In genomic region chr11:114400222-114400973, GRCh38 we compare ENCODE assay signal across 8 cellular contexts. TPM values are rescaled to one million over a fixed set of nuclear protein-coding genes. Genes with fewer than 3 reads are reported as not detected.
A peak's percentile ranks its signal among the peaks of the same experiment; 100 is the strongest.
DNase-seq lines count a peak whose midpoint lies in the region; ATAC-seq and TF ChIP-seq lines count a peak whose summit lies in the region.

C11orf71 (minus strand) TSS chr11:114400511; CDS start chr11:114400331, 180 bp downstream.
A gene with protein sequence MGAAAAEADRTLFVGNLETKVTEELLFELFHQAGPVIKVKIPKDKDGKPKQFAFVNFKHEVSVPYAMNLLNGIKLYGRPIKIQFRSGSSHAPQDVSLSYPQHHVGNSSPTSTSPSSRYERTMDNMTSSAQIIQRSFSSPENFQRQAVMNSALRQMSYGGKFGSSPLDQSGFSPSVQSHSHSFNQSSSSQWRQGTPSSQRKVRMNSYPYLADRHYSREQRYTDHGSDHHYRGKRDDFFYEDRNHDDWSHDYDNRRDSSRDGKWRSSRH (plus strand): TSS chr11:114400666. CDS start chr11:114400672, 6 bp downstream.

- H3K79me2 ChIP-seq in mesendoderm (ENCODE audit: control insufficient read depth, insufficient read depth, low read length) = peaks cover 30% of the 10 kb centered on the region

- no peak within 1 kb of the TSS for H4K5ac ChIP-seq in mesendoderm (ENCODE audit: low read length)

- WGBS in mesendoderm (ENCODE audit: extremely low coverage, insufficient coverage, low lambda C conversion rate) = no CpG with 5 or more reads among the region's 69 CpGs

- H3K23ac ChIP-seq in mesendoderm (ENCODE audit: low read length) = peak within 1 kb of the TSS; percentile 94

- H3K9me3 Mint-ChIP-seq in activated CD8-positive, alpha-beta memory T cell treated with anti-CD3 and anti-CD28 coated beads, Interleukin-2, amount 10 ng/mL, durations not matched to agents 7 days and 5 days (ENCODE audit: low read depth) = no peaks in the 10 kb centered on the region

- H2AK5ac ChIP-seq in mesendoderm (ENCODE audit: low read length) = no peak within 1 kb of the TSS

- peaks cover 43% of the 10 kb centered on the region for H3K36me3 Mint-ChIP-seq in activated CD8-positive, alpha-beta memory T cell treated with anti-CD3 and anti-CD28 coated beads, Interleukin-2, amount 10 ng/mL, durations not matched to agents 7 days and 5 days

- peaks cover 4% of the 10 kb centered on the region for H3K79me1 ChIP-seq in mesendoderm (ENCODE audit: low read length)

- H3K27me3 ChIP-seq in endocrine pancreas (ENCODE audit: control insufficient read depth, insufficient read depth, low read length) (no peaks in the 10 kb centered on the region), mesendoderm (ENCODE audit: insufficient read depth, low read length, poor library complexity) (no peaks in the 10 kb centered on the region)

- ATAC-seq in activated CD8-positive, alpha-beta memory T cell treated with anti-CD3 and anti-CD28 coated beads, Interleukin-2, amount 10 ng/mL, durations not matched to agents 7 days and 5 days = peak; percentile 92

- DNase-seq in COR-L47 (lab: John Stamatoyannopoulos, UW) (peak; percentile 97), GM20000 (ENCODE audit: low spot score) (peak; percentile 90), HT-29 (ENCODE audit: low spot score) (peak; percentile 99), NOMO-1 (lab: John Stamatoyannopoulos, UW; ENCODE audit: unreplicated experiment in 2 of 2) (peak; percentile 92 to 93), mesendoderm (peak; percentile 99)
- peak; percentile 99 for DNase-seq in activated CD8-positive, alpha-beta memory T cell treated with anti-CD3 and anti-CD28 coated beads, Interleukin-2, amount 10 ng/mL, durations not matched to agents 7 days and 5 days
- DNase-seq in stimulated activated CD8-positive, alpha-beta memory T cell treated with anti-CD3 and anti-CD28 coated beads, Interleukin-15, amount 100 ng/mL, for 1 hour (ENCODE audit: low read depth) = peak; percentile 95

- peak within 1 kb of the TSS; percentile 74 for H3K4me2 ChIP-seq in mesendoderm (ENCODE audit: low read length)

- H3K4me1 ChIP-seq in endocrine pancreas (ENCODE audit: control insufficient read depth, insufficient read depth, low read length) = peaks cover 23% of the 10 kb centered on the region
- H3K4me1 ChIP-seq in mesendoderm (ENCODE audit: control insufficient read depth, low read depth, low read length) = peaks cover 2% of the 10 kb centered on the region

- H3K27ac Mint-ChIP-seq in activated CD8-positive, alpha-beta memory T cell treated with anti-CD3 and anti-CD28 coated beads, Interleukin-2, amount 10 ng/mL, durations not matched to agents 7 days and 5 days = peak within 1 kb of the TSS; percentile 99

- H3K9ac ChIP-seq in endocrine pancreas (ENCODE audit: control insufficient read depth, insufficient read depth, low read length) (peak within 1 kb of the TSS; percentile 99), mesendoderm (ENCODE audit: low read length) (peak within 1 kb of the TSS; percentile 92)

- peak within 1 kb of the TSS; percentile 98 for H3K18ac ChIP-seq in mesendoderm (ENCODE audit: low read length)

- H4K8ac ChIP-seq in mesendoderm (ENCODE audit: low read depth, low read length) = peak within 1 kb of the TSS; percentile 98

- H2BK5ac ChIP-seq in mesendoderm (ENCODE audit: low read length) = peak within 1 kb of the TSS; percentile 89

- H3K9me3 ChIP-seq in endocrine pancreas (ENCODE audit: control insufficient read depth, low read length) = no peaks in the 10 kb centered on the region

- peaks cover 44% of the 10 kb centered on the region for H3K4me1 Mint-ChIP-seq in activated CD8-positive, alpha-beta memory T cell treated with anti-CD3 and anti-CD28 coated beads, Interleukin-2, amount 10 ng/mL, durations not matched to agents 7 days and 5 days

- H3K36me3 ChIP-seq in endocrine pancreas (ENCODE audit: control insufficient read depth, insufficient read depth, low read length) (no peaks in the 10 kb centered on the region), mesendoderm (ENCODE audit: control insufficient read depth, insufficient read depth, low read length) (no peaks in the 10 kb centered on the region)

- peak within 1 kb of the TSS; percentile 96 for H3K56ac ChIP-seq in mesendoderm (ENCODE audit: low read length)

- CTCF ChIA-PET in activated CD8-positive, alpha-beta memory T cell treated with anti-CD3 and anti-CD28 coated beads, Interleukin-2, amount 10 ng/mL, durations not matched to agents 7 days and 5 days (lab: Charles Lee) = interaction anchor here (1.0 kb wide), 1 partner anchor 39 kb away, joined by 4 read pairs; the partner anchor contains the start of gene REXO2

- H2BK15ac ChIP-seq in mesendoderm (replicated peaks; ENCODE audit: low read depth) = no peak within 1 kb of the TSS

- peak within 1 kb of the TSS; percentile 94 for H3K4me3 Mint-ChIP-seq in activated CD8-positive, alpha-beta memory T cell treated with anti-CD3 and anti-CD28 coated beads, Interleukin-2, amount 10 ng/mL, durations not matched to agents 7 days and 5 days

- no peak for TF ChIP-seq CTCF in GM20000 (IDR thresholded peaks at IDR 0.05; ENCODE audit: extremely low read depth, missing control alignments)

- H3K27ac ChIP-seq in mesendoderm (ENCODE audit: low read depth, low read length) = peak within 1 kb of the TSS; percentile 95

- H2BK120ac ChIP-seq in mesendoderm (ENCODE audit: low read depth, low read length) = peak within 1 kb of the TSS; percentile 56

- H3K4ac ChIP-seq in mesendoderm (ENCODE audit: low read depth, low read length) = peak within 1 kb of the TSS; percentile 85

- peak within 1 kb of the TSS; percentile 100 for H3K4me3 ChIP-seq in endocrine pancreas (ENCODE audit: control insufficient read depth, insufficient read depth, low read length)
- H3K4me3 ChIP-seq in mesendoderm (ENCODE audit: low read length) = peak within 1 kb of the TSS; percentile 77

- H3K27me3 Mint-ChIP-seq in activated CD8-positive, alpha-beta memory T cell treated with anti-CD3 and anti-CD28 coated beads, Interleukin-2, amount 10 ng/mL, durations not matched to agents 7 days and 5 days = no peaks in the 10 kb centered on the region

RNA-seq across cellular contexts. Expression of gene C11orf71, which starts in this region (rescaled TPM):
- total RNA-seq in HT-29 (2014; rRNA removed; shearing (Covaris generic)) = 6.3 and 12.9 TPM in 2 replicates
- 10 to 100 TPM in 1 of 2 experiments, 1 to 10 TPM in 1; 5.3 to 14.0 TPM for total RNA-seq in activated CD8-positive, alpha-beta memory T cell treated with anti-CD3 and anti-CD28 coated beads, Interleukin-2, amount 10 ng/mL, durations not matched to agents 7 days and 5 days
- polyA plus RNA-seq in mesendoderm (2013, experiment 1 of 2) = 3.5 TPM
- 3.6 TPM for polyA plus RNA-seq in mesendoderm (2013, experiment 2 of 2)

RNA-seq across cellular contexts. Expression of the second gene that starts in this region (rescaled TPM):
- 18.7 and 24.0 TPM in 2 replicates for total RNA-seq in HT-29 (2014; rRNA removed; shearing (Covaris generic))
- total RNA-seq in activated CD8-positive, alpha-beta memory T cell treated with anti-CD3 and anti-CD28 coated beads, Interleukin-2, amount 10 ng/mL, durations not matched to agents 7 days and 5 days = 10 to 100 TPM; 32.8 to 38.0 TPM
- polyA plus RNA-seq in mesendoderm (2013, experiment 1 of 2) = 43.9 TPM
- 45.6 TPM for polyA plus RNA-seq in mesendoderm (2013, experiment 2 of 2)

Comparison
In these comparisons a context has a peak if more than half of its experiments do, and no peak if none do; other contexts are left out.
1. Peak in every context shown above with its lines: DNase-seq, ATAC-seq, H3K4me3 ChIP-seq and H3K27ac ChIP-seq.